25 cellular contexts compared by ENCODE assay signal in the genomic region with DNA sequence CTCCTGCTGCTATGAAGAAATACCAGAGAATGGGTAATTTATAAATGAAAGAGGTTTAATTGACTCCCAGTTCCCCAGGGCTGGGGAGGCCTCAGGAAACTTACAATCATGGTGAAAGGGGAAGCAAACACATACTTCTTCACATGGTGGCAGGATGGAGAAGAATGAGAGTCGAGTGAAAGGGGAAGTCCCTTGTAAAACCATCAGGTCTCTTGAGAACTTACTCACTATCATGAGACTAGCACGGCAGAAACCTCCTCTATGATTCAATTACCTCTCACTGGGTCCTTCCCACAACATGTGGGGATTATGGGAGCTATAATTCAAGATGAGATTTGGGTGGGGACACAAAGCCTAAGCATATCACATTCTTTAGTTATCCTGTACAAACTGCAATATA.
"Had no signal": no experiment of that assay in that cellular context is flagged by ENCODE, and none has a peak within 500 bp of the region (broad histone marks: within the 10 kb centered on the region; RNA-seq: fewer than 3 reads in every experiment).

No MANE protein-coding gene starts in this region.

- H3K36me3 Mint-ChIP-seq: activated naive CD4-positive, alpha-beta T cell treated with anti-CD3 and anti-CD28 coated beads, Interleukin-2, amount 10 ng/mL, durations not matched to agents 7 days and 5 days; brain; stimulated activated effector memory CD8-positive, alpha-beta T cell treated with anti-CD3 and anti-CD28 coated beads, Interleukin-12 subunit alpha, Interleukin-12 subunit beta, amount 100 ng/mL, for 72 hours; type B pancreatic cell had no signal

- H3K27ac ChIP-seq: coronary artery, foreskin keratinocyte, left lung, testis had no signal

- FAIRE-seq: endometrium, keratinocyte had no signal

- H3K4me2 ChIP-seq: smooth muscle cell had no signal

- H3K4me3 Mint-ChIP-seq: activated CD4-positive, alpha-beta T cell treated with anti-CD3 and anti-CD28 coated beads, Interleukin-2, amount 10 ng/mL, durations not matched to agents 7 days and 5 days; activated CD8-positive, alpha-beta T cell treated with anti-CD3 and anti-CD28 coated beads, Interleukin-2, amount 10 ng/mL, durations not matched to agents 7 days and 5 days; activated naive CD4-positive, alpha-beta T cell treated with anti-CD3 and anti-CD28 coated beads, Interleukin-2, amount 10 ng/mL, durations not matched to agents 7 days and 5 days; activated naive CD8-positive, alpha-beta T cell treated with anti-CD3 and anti-CD28 coated beads, Interleukin-2, amount 50 U/mL, for 24 hours; activated T-cell treated with anti-CD3 and anti-CD28 coated beads, Interleukin-2, amount 50 U/mL, for 24 hours; brain; central memory CD8-positive, alpha-beta T cell; nephron progenitor cell; stimulated activated effector memory CD8-positive, alpha-beta T cell treated with anti-CD3 and anti-CD28 coated beads, Interleukin-12 subunit alpha, Interleukin-12 subunit beta, amount 100 ng/mL, for 72 hours; type B pancreatic cell had no signal

- H3K27me3 Mint-ChIP-seq: activated CD4-positive, alpha-beta T cell treated with anti-CD3 and anti-CD28 coated beads, Interleukin-2, amount 10 ng/mL, durations not matched to agents 7 days and 5 days; activated naive CD4-positive, alpha-beta T cell treated with anti-CD3 and anti-CD28 coated beads, Interleukin-2, amount 10 ng/mL, durations not matched to agents 7 days and 5 days; activated naive CD8-positive, alpha-beta T cell treated with anti-CD3 and anti-CD28 coated beads, Interleukin-2, amount 50 U/mL, for 24 hours; activated T-cell treated with anti-CD3 and anti-CD28 coated beads, Interleukin-2, amount 50 U/mL, for 24 hours; central memory CD8-positive, alpha-beta T cell had no signal

- H3K27ac Mint-ChIP-seq: activated CD4-positive, alpha-beta T cell treated with anti-CD3 and anti-CD28 coated beads, Interleukin-2, amount 10 ng/mL, durations not matched to agents 7 days and 5 days; activated CD8-positive, alpha-beta T cell treated with anti-CD3 and anti-CD28 coated beads, Interleukin-2, amount 10 ng/mL, durations not matched to agents 7 days and 5 days; activated naive CD4-positive, alpha-beta T cell treated with anti-CD3 and anti-CD28 coated beads, Interleukin-2, amount 10 ng/mL, durations not matched to agents 7 days and 5 days; activated naive CD8-positive, alpha-beta T cell treated with anti-CD3 and anti-CD28 coated beads, Interleukin-2, amount 50 U/mL, for 24 hours; activated T-cell treated with anti-CD3 and anti-CD28 coated beads, Interleukin-2, amount 50 U/mL, for 24 hours; brain; nephron progenitor cell; stimulated activated effector memory CD8-positive, alpha-beta T cell treated with anti-CD3 and anti-CD28 coated beads, Interleukin-12 subunit alpha, Interleukin-12 subunit beta, amount 100 ng/mL, for 72 hours; type B pancreatic cell had no signal

- H3K4me3 ChIP-seq: coronary artery, left lung, smooth muscle cell, testis had no signal

- H3K9me3 Mint-ChIP-seq: central memory CD8-positive, alpha-beta T cell; nephron progenitor cell; type B pancreatic cell had no signal

- H3K4me1 Mint-ChIP-seq: activated CD4-positive, alpha-beta T cell treated with anti-CD3 and anti-CD28 coated beads, Interleukin-2, amount 10 ng/mL, durations not matched to agents 7 days and 5 days; activated naive CD4-positive, alpha-beta T cell treated with anti-CD3 and anti-CD28 coated beads, Interleukin-2, amount 10 ng/mL, durations not matched to agents 7 days and 5 days; activated naive CD8-positive, alpha-beta T cell treated with anti-CD3 and anti-CD28 coated beads, Interleukin-2, amount 50 U/mL, for 24 hours; central memory CD8-positive, alpha-beta T cell; nephron progenitor cell; stimulated activated effector memory CD8-positive, alpha-beta T cell treated with anti-CD3 and anti-CD28 coated beads, Interleukin-12 subunit alpha, Interleukin-12 subunit beta, amount 100 ng/mL, for 72 hours had no signal

- H3K27me3 ChIP-seq: foreskin keratinocyte, left lung, testis had no signal

- ATAC-seq: activated CD8-positive, alpha-beta T cell treated with anti-CD3 and anti-CD28 coated beads, Interleukin-2, amount 10 ng/mL, durations not matched to agents 7 days and 5 days; activated naive CD8-positive, alpha-beta T cell treated with anti-CD3 and anti-CD28 coated beads, Interleukin-2, amount 50 U/mL, for 24 hours; foreskin keratinocyte; left lung; sciatic nerve; stimulated activated effector memory CD8-positive, alpha-beta T cell treated with anti-CD3 and anti-CD28 coated beads, Interleukin-12 subunit alpha, Interleukin-12 subunit beta, amount 100 ng/mL, for 72 hours had no signal

- DNase-seq: activated CD4-positive, alpha-beta T cell treated with anti-CD3 and anti-CD28 coated beads, Interleukin-2, amount 10 ng/mL, durations not matched to agents 7 days and 5 days; activated CD4-positive, CD25-positive, alpha-beta regulatory T cell; activated CD8-positive, alpha-beta T cell treated with anti-CD3 and anti-CD28 coated beads, Interleukin-2, amount 10 ng/mL, durations not matched to agents 7 days and 5 days; activated naive CD4-positive, alpha-beta T cell treated with anti-CD3 and anti-CD28 coated beads, Interleukin-2, amount 10 ng/mL, durations not matched to agents 7 days and 5 days; activated naive CD8-positive, alpha-beta T cell treated with anti-CD3 and anti-CD28 coated beads, Interleukin-2, amount 50 U/mL, for 24 hours; activated T-cell treated with anti-CD3 and anti-CD28 coated beads, Interleukin-2, amount 50 U/mL, for 24 hours; anterior cingulate cortex; glutamatergic neuron; hypothalamus; left lung; nephron progenitor cell; nucleus accumbens; stimulated activated CD4-positive, alpha-beta T cell treated with anti-CD3 and anti-CD28 coated beads, Interleukin-4, amount 100 ng/mL, for 1 hour; T-helper 2 cell; testis had no signal

- H3K4me1 ChIP-seq: foreskin keratinocyte, left lung, testis had no signal

- H3K9me3 ChIP-seq: testis had no signal

- H3K36me3 ChIP-seq: left lung had no signal
